1 cellular context compared by ENCODE assay signal in genomic region chr12:10620078-10620779, GRCh38.
TF ChIP-seq lines count a peak whose summit lies in the region.

No MANE protein-coding gene starts in this region.

TF ChIP-seq in K562, 482 proteins besides CTCF, POLR2A, EP300 and RAD21 (continued from another document):
- TF ChIP-seq THAP7 (CRISPR knock-in tag; IDR thresholded peaks at IDR 0.05) (no peak), TAF7 (tag; IDR thresholded peaks at IDR 0.05) (no peak), CCAR2 (IDR thresholded peaks at IDR 0.05; ENCODE audit: low read depth, low read length) (no peak), EGR1 (conservative IDR thresholded peaks at IDR 0.05) (no peak), SRSF7 (optimal IDR thresholded peaks at IDR 0.05; ENCODE audit: low read depth, low read length) (no peak), RBM14 (IDR thresholded peaks at IDR 0.05; ENCODE audit: borderline replicate concordance, insufficient read depth, low read depth, low read length) (no peak), GMEB1 (CRISPR knock-in tag; IDR thresholded peaks at IDR 0.05) (no peak), CCNT2 (IDR thresholded peaks at IDR 0.05; ENCODE audit: borderline replicate concordance, extremely low read depth, insufficient read length, low read depth, low read length) (no peak), TCF7L2 (IDR thresholded peaks at IDR 0.05; ENCODE audit: low read depth, low read length) (no peak), EZH2 (IDR thresholded peaks at IDR 0.05; ENCODE audit: borderline replicate concordance, low read depth, low read length) (no peak), HDAC6 (IDR thresholded peaks at IDR 0.05; ENCODE audit: low read depth, low read length) (no peak), FOSL1 (tag; conservative IDR thresholded peaks at IDR 0.05) (no peak), IRF9 (tag; IDR thresholded peaks at IDR 0.05) (no peak), L3MBTL2 (IDR thresholded peaks at IDR 0.05) (no peak), BMI1 (IDR thresholded peaks at IDR 0.05; ENCODE audit: low read length) (no peak), ZNF695 (CRISPR knock-in tag; IDR thresholded peaks at IDR 0.05) (no peak), TOE1 (IDR thresholded peaks at IDR 0.05; ENCODE audit: borderline replicate concordance) (no peak), TOE1 (CRISPR knock-in tag; IDR thresholded peaks at IDR 0.05; ENCODE audit: borderline replicate concordance, low read depth) (no peak), ZNF668 (CRISPR knock-in tag; IDR thresholded peaks at IDR 0.05) (no peak), FOXA1 (IDR thresholded peaks at IDR 0.05; ENCODE audit: borderline replicate concordance) (no peak), GTF2B (IDR thresholded peaks at IDR 0.05; ENCODE audit: extremely low read depth, insufficient read length) (no peak)
TF ChIP-seq in K562: peak in this region for 7.
